In genomic region chr16:52492789-52493357, GRCh38 we compare ENCODE assay signal across 16 cellular contexts. TPM values are rescaled to one million over a fixed set of nuclear protein-coding genes. Genes with fewer than 3 reads are reported as not detected.
A peak's percentile ranks its signal among the peaks of the same experiment; 100 is the strongest.
DNase-seq lines count a peak whose midpoint lies in the region; ATAC-seq and TF ChIP-seq lines count a peak whose summit lies in the region.
"Had no signal": no experiment of that assay in that cellular context is flagged by ENCODE, and none has a peak within 500 bp of the region (broad histone marks: within the 10 kb centered on the region; RNA-seq: fewer than 3 reads in every experiment).

No MANE protein-coding gene starts in this region.

- peak overlapping the region; percentile 91 for H3K27ac Mint-ChIP-seq in Caco-2 (ENCODE audit: unreplicated experiment)

- peak in 1 of 2 experiments; percentile 54 for DNase-seq in Caco-2
- DNase-seq in SW480 (ENCODE audit: low spot score), result peak; percentile 51
- DNase-seq in epidermal melanocyte (ENCODE audit: insufficient read length, low spot score), result no peak
- no peak for DNase-seq in NCI-H2107 treated with DMSO at 0.1 percent for 48 hours (lab: John Stamatoyannopoulos, UW; ENCODE audit: unreplicated experiment)
- no peak for DNase-seq in ascending aorta (ENCODE audit: low spot score in 2 of 2)
- DNase-seq in NCI-H774 (lab: John Stamatoyannopoulos, UW), result no peak
- DNase-seq: activated CD4-positive, alpha-beta T cell treated with anti-CD3 and anti-CD28 coated beads for 4 hours; activated T-cell treated with anti-CD3 and anti-CD28 coated beads, Interleukin-2, amount 50 U/mL, for 4 hours; heart left ventricle; NCI-H446 treated with DMSO at 0.1 percent for 48 hours; stimulated activated CD4-positive, alpha-beta T cell treated with anti-CD3 and anti-CD28 coated beads, Interleukin-1b, Interleukin-23, amount 100 ng/mL, for 48 hours had no signal

- intact Hi-C loops in Caco-2 (cut with micrococcal nuclease; ENCODE audit: unreplicated experiment), result loop anchor here (5.0 kb wide), 1 partner anchor 54 kb away; the partner anchor contains the start of gene TOX3
- intact Hi-C loops in ascending aorta (cut with DNase I), result no loop called here

- H3K9me3 ChIP-seq in Caco-2, result no peaks in the 10 kb centered on the region
- no peaks in the 10 kb centered on the region for H3K9me3 ChIP-seq in ascending aorta
- H3K9me3 ChIP-seq: heart left ventricle had no signal

- peaks cover 38% of the 10 kb centered on the region for H3K4me1 Mint-ChIP-seq in Caco-2 (ENCODE audit: low read depth, unreplicated experiment)

- H3K4me3 ChIP-seq in Caco-2 (ENCODE audit: low read depth, low read length), result no peak overlapping the region
- no peak overlapping the region for H3K4me3 ChIP-seq in ascending aorta
- H3K4me3 ChIP-seq: heart left ventricle had no signal

- POLR2A ChIA-PET in Caco-2 (lab: Charles Lee), result interaction anchor here (0.7 kb wide), 1 partner anchor 637 kb away, joined by 4 read pairs; no protein-coding TSS in a partner anchor

- ATAC-seq in GM18909 (IDR thresholded peaks at IDR 0.05; ENCODE audit: poor library complexity, unreplicated experiment) (peak; percentile 86), HG02938 (IDR thresholded peaks at IDR 0.05; ENCODE audit: unreplicated experiment) (peak; percentile 95)
- ATAC-seq: activated T-cell treated with anti-CD3 and anti-CD28 coated beads, Interleukin-2, amount 50 U/mL, for 4 hours; heart left ventricle had no signal

- H3K36me3 Mint-ChIP-seq in Caco-2 (ENCODE audit: insufficient read depth, unreplicated experiment), result peaks cover 12% of the 10 kb centered on the region

- H3K27me3 Mint-ChIP-seq in Caco-2 (ENCODE audit: insufficient read depth, unreplicated experiment), result no peaks in the 10 kb centered on the region

- TF ChIP-seq CTCF in Caco-2 (IDR thresholded peaks at IDR 0.05; ENCODE audit: insufficient read depth in 1 of 2, low read depth in 1 of 2, low read length in 1 of 2, severe bottlenecking in 1 of 2, unreplicated experiment in 1 of 2), result no peak
- no peak for TF ChIP-seq CTCF in ascending aorta (IDR thresholded peaks at IDR 0.05)

- H3K27ac ChIP-seq in ascending aorta, result no peak overlapping the region
- H3K27ac ChIP-seq: heart left ventricle had no signal

- H3K4me3 Mint-ChIP-seq in Caco-2 (ENCODE audit: unreplicated experiment), result peak overlapping the region; percentile 57
- H3K4me3 Mint-ChIP-seq: activated T-cell treated with anti-CD3 and anti-CD28 coated beads, Interleukin-2, amount 50 U/mL, for 4 hours had no signal

- H3K4me1 ChIP-seq in Caco-2, result peaks cover 39% of the 10 kb centered on the region
- H3K4me1 ChIP-seq in ascending aorta, result no peaks in the 10 kb centered on the region

- H3K36me3 ChIP-seq in Caco-2 (ENCODE audit: control insufficient read depth, insufficient read depth, low read length) (0 out of 2 replicates have a peak, but pooled peaks cover 2% of the 10 kb centered on the region), ascending aorta (no peaks in the 10 kb centered on the region)
- H3K36me3 ChIP-seq: heart left ventricle had no signal

- H3K27me3 ChIP-seq in Caco-2 (replicated peaks; ENCODE audit: control insufficient read depth, insufficient read depth, low read length) (no peaks in the 10 kb centered on the region), ascending aorta (no peaks in the 10 kb centered on the region)
- H3K27me3 ChIP-seq: heart left ventricle had no signal

- BruUV-seq in Caco-2 (replicated peaks; lab: Mats Ljungman, UMichigan), result no TSS peak

- CTCF ChIA-PET in Caco-2 (lab: Charles Lee), result interaction anchor here (0.9 to 1.0 kb wide), 2 partner anchors 36 to 80 kb away, joined by 3 to 6 read pairs; no protein-coding TSS in a partner anchor

- H3K9me3 Mint-ChIP-seq in Caco-2 (ENCODE audit: unreplicated experiment), result peaks cover 9% of the 10 kb centered on the region
- H3K9me3 Mint-ChIP-seq: activated T-cell treated with anti-CD3 and anti-CD28 coated beads, Interleukin-2, amount 50 U/mL, for 4 hours had no signal

RNA-seq across cellular contexts. Expression of gene TOX3, which starts 54.1 kb away (rescaled TPM):
- total RNA-seq in Caco-2 (2022) (3.6 and 6.0 TPM in 2 replicates), ascending aorta (not detected)
- total RNA-seq: myocyte; pulmonary artery endothelial cell; T-helper 2 cell treated with Interferon-gamma antibody and Interleukin-4, amounts not matched to agents 100 ng/mL and 5 ng/mL, for 36 hours had no signal
